Comparison of ENCODE assay signal across 8 cellular contexts in the genomic region with DNA sequence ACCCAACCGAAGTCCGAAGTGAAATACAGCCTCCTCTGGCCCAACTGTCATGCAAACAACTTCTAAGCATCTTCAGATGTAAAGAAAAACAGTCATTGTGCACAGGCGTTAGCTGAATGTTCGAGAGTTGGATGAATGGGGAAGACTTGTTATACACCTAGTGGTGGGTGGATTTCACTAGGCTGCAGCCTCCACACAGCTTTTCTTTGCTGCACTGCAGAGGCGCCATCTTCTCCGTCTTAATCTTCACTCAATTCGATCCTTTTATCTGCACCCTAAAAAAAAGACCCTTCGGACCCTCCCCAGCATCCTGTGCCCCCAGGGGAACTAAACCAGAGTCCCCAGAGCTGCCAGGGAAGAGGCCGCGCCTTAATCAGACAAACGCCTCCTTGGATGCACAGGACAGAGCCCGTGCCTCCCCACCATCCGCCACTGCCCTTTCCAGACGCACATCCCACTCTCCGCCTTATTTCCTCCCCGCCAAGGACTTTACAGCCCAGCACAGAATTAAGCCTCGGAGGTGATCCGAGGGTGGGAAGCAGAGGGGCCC. TPM values are rescaled to one million over a fixed set of nuclear protein-coding genes. Genes with fewer than 3 reads are reported as not detected.
DNase-seq lines count a peak whose midpoint lies in the region; FAIRE-seq and TF ChIP-seq lines count a peak whose summit lies in the region.

No MANE protein-coding gene starts in this region.

- H3K4me1 ChIP-seq in HEK293 (ENCODE audit: control insufficient read depth, insufficient read depth, low read length), result peaks cover 28% of the 10 kb centered on the region

- no peaks in the 10 kb centered on the region for H3K27me3 ChIP-seq in bronchial epithelial cell (ENCODE audit: control insufficient read depth, insufficient read depth, low read length)

- FAIRE-seq in bronchial epithelial cell (lab: Jason Lieb, UNC), result no peak

- TF ChIP-seq CTCF in HEK293 (tag by site-specific recombination; IDR thresholded peaks at IDR 0.05) (peak; percentile 57; the same call in 1 of the 2 replicates), bronchial epithelial cell (IDR thresholded peaks at IDR 0.05; ENCODE audit: insufficient read depth, low read length, severe bottlenecking) (peak; percentile 36)

- peak overlapping the region; percentile 91 for H3K4me3 ChIP-seq in HEK293 (ENCODE audit: low read depth, low read length)
- peak overlapping the region; percentile 87 for H3K4me3 ChIP-seq in bronchial epithelial cell (ENCODE audit: low read depth, low read length)
- peak overlapping the region; percentile 72 to 90 (median 83) for H3K4me3 ChIP-seq in skin epidermis

- H3K9me3 ChIP-seq in HEK293 (ENCODE audit: control insufficient read depth, insufficient read depth, low read depth, low read length), result no peaks in the 10 kb centered on the region

- no peaks in the 10 kb centered on the region for H3K36me3 ChIP-seq in HEK293 (ENCODE audit: control insufficient read depth in 2 of 2, insufficient read depth in 1 of 2, low read length in 2 of 2)
- H3K36me3 ChIP-seq in bronchial epithelial cell (ENCODE audit: control insufficient read depth, insufficient read depth, low read length), result no peaks in the 10 kb centered on the region

- POLR2A ChIA-PET in HEK293 (lab: Yijun Ruan, JAX), result interaction anchor here (0.7 to 1.3 kb wide), 3 partner anchors 20 to 53 kb away, joined by 3 to 5 read pairs (median 4); no protein-coding TSS in a partner anchor

- H3K27ac ChIP-seq in HEK293 (ENCODE audit: extremely low read depth, low read depth, low read length) (peak overlapping the region; percentile 93; the same call in 1 of the 2 replicates), skin epidermis (peak overlapping the region; percentile 57 to 94 (median 88))

- CTCF ChIA-PET in HEK293 (lab: Yijun Ruan, JAX), result interaction anchor here (0.6 to 3.0 kb wide), 9 partner anchors 12 to 548 kb away, joined by 3 to 23 read pairs (median 3); no protein-coding TSS in a partner anchor

- peak; percentile 86 for DNase-seq in G401 (ENCODE audit: low spot score)
- DNase-seq in NCI-H1048 (lab: John Stamatoyannopoulos, UW), result peak; percentile 15
- DNase-seq in T follicular helper cell (ENCODE audit: low read depth), result peak; percentile 21
- no peak for DNase-seq in bronchial epithelial cell (ENCODE audit: low read depth)
- peak; percentile 74 for DNase-seq in inferior parietal cortex (ENCODE audit: extremely low spot score)
- no peak for DNase-seq in effector CD8-positive, alpha-beta T cell (lab: John Stamatoyannopoulos, UW)

- in situ Hi-C loops in G401 (cut with HindIII; ENCODE audit: low sequenced_read_pairs), result loop anchor here (25.0 kb wide), 1 partner anchor 282 kb away; no protein-coding TSS in a partner anchor

TF ChIP-seq in HEK293, 187 proteins besides CTCF, POLR2A, EP300 and RAD21 (continues in another document):
- TF ChIP-seq YY1 (tag by site-specific recombination; IDR thresholded peaks at IDR 0.05) (0 out of 2 replicates have a peak, but pooled peaks have one; percentile 33), PRDM1 (tag by site-specific recombination; IDR thresholded peaks at IDR 0.05) (peak; percentile 88), ZNF600 (tag by site-specific recombination; IDR thresholded peaks at IDR 0.05) (0 out of 2 replicates have a peak, but pooled peaks have one; percentile 33), PATZ1 (tag by site-specific recombination; IDR thresholded peaks at IDR 0.05) (no peak; the same call in 1 of the 2 replicates), ZNF830 (tag by site-specific recombination; IDR thresholded peaks at IDR 0.05; ENCODE audit: low read depth) (no peak), ZNF140 (tag by site-specific recombination; IDR thresholded peaks at IDR 0.05) (no peak), ZSCAN18 (tag by site-specific recombination; IDR thresholded peaks at IDR 0.05) (no peak), EGR2 (tag by site-specific recombination; IDR thresholded peaks at IDR 0.05; ENCODE audit: low read depth) (peak; percentile 78), ZIC2 (tag by site-specific recombination; IDR thresholded peaks at IDR 0.05) (0 out of 2 replicates have a peak, but pooled peaks have one; percentile 17), ZNF664 (tag by site-specific recombination; IDR thresholded peaks at IDR 0.05) (peak; percentile 34; the same call in 1 of the 2 replicates), ZBTB20 (tag by site-specific recombination; IDR thresholded peaks at IDR 0.05) (peak; percentile 26; the same call in 1 of the 2 replicates)
- TF ChIP-seq, protein P1, sequence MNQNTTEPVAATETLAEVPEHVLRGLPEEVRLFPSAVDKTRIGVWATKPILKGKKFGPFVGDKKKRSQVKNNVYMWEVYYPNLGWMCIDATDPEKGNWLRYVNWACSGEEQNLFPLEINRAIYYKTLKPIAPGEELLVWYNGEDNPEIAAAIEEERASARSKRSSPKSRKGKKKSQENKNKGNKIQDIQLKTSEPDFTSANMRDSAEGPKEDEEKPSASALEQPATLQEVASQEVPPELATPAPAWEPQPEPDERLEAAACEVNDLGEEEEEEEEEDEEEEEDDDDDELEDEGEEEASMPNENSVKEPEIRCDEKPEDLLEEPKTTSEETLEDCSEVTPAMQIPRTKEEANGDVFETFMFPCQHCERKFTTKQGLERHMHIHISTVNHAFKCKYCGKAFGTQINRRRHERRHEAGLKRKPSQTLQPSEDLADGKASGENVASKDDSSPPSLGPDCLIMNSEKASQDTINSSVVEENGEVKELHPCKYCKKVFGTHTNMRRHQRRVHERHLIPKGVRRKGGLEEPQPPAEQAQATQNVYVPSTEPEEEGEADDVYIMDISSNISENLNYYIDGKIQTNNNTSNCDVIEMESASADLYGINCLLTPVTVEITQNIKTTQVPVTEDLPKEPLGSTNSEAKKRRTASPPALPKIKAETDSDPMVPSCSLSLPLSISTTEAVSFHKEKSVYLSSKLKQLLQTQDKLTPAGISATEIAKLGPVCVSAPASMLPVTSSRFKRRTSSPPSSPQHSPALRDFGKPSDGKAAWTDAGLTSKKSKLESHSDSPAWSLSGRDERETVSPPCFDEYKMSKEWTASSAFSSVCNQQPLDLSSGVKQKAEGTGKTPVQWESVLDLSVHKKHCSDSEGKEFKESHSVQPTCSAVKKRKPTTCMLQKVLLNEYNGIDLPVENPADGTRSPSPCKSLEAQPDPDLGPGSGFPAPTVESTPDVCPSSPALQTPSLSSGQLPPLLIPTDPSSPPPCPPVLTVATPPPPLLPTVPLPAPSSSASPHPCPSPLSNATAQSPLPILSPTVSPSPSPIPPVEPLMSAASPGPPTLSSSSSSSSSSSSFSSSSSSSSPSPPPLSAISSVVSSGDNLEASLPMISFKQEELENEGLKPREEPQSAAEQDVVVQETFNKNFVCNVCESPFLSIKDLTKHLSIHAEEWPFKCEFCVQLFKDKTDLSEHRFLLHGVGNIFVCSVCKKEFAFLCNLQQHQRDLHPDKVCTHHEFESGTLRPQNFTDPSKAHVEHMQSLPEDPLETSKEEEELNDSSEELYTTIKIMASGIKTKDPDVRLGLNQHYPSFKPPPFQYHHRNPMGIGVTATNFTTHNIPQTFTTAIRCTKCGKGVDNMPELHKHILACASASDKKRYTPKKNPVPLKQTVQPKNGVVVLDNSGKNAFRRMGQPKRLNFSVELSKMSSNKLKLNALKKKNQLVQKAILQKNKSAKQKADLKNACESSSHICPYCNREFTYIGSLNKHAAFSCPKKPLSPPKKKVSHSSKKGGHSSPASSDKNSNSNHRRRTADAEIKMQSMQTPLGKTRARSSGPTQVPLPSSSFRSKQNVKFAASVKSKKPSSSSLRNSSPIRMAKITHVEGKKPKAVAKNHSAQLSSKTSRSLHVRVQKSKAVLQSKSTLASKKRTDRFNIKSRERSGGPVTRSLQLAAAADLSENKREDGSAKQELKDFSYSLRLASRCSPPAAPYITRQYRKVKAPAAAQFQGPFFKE (tag by site-specific recombination; IDR thresholded peaks at IDR 0.05; ENCODE audit: borderline replicate concordance), result no peak

RNA-seq across cellular contexts. Expression of gene APP, which starts 1.4 kb away (rescaled TPM):
- total RNA-seq in G401 (2014; rRNA removed; shearing (Covaris generic)), result 189 and 254 TPM in 2 replicates
- 745 and 763 TPM in 2 replicates for total RNA-seq in bronchial epithelial cell

Comparison
In these comparisons a context has a peak if more than half of its experiments do, and no peak if none do; other contexts are left out.
1. DNase-seq: peak in G401 (single experiment), NCI-H1048 (single experiment), T follicular helper cell (single experiment) and inferior parietal cortex (single experiment); none in bronchial epithelial cell (single experiment) and effector CD8-positive, alpha-beta T cell (single experiment).
2. Peak in every context shown above with its lines, with median percentiles within 50 percentile points of each other: H3K4me3 ChIP-seq.